21 cellular contexts compared by ENCODE assay signal in genomic region chrX:73206366-73206765, GRCh38. TPM values are rescaled to one million over a fixed set of nuclear protein-coding genes. Genes with fewer than 3 reads are reported as not detected.
A peak's percentile ranks its signal among the peaks of the same experiment; 100 is the strongest.
DNase-seq lines count a peak whose midpoint lies in the region; ATAC-seq, FAIRE-seq and TF ChIP-seq lines count a peak whose summit lies in the region.
"Had no signal": no experiment of that assay in that cellular context is flagged by ENCODE, and none has a peak within 500 bp of the region (broad histone marks: within the 10 kb centered on the region; RNA-seq: fewer than 3 reads in every experiment).

No MANE protein-coding gene starts in this region.

- in situ Hi-C loops in mammary epithelial cell (cut with MboI; ENCODE audit: low sequenced_read_pairs in 2 of 2): no loop called here

- H4K20me1 ChIP-seq in mammary epithelial cell (ENCODE audit: insufficient read depth, low read length): no peaks in the 10 kb centered on the region
- H4K20me1 ChIP-seq: BLaER1 had no signal

- no peak for TF ChIP-seq CTCF in mammary epithelial cell (conservative IDR thresholded peaks at IDR 0.05 in 1 of 2, IDR thresholded peaks at IDR 0.05 in 1 of 2; ENCODE audit: extremely low read depth in 1 of 2, insufficient read depth in 1 of 2, low read depth in 1 of 2, low read length in 2 of 2)
- no peak for TF ChIP-seq CTCF in breast epithelium (IDR thresholded peaks at IDR 0.05)
- TF ChIP-seq CTCF in pancreas (IDR thresholded peaks at IDR 0.05): no peak

- H3K4me2 ChIP-seq in mammary epithelial cell (ENCODE audit: insufficient read depth, low read depth, low read length): no peak overlapping the region
- H3K4me2 ChIP-seq: BLaER1 had no signal

- peak; percentile 43 for FAIRE-seq in colon (lab: Jason Lieb, UNC)
- peak; percentile 59 for FAIRE-seq in pancreas (lab: Jason Lieb, UNC)
- FAIRE-seq: A204.1, GM12878 had no signal

- H3K9me3 ChIP-seq in mammary epithelial cell (replicated peaks; ENCODE audit: insufficient read depth, low read length): no peaks in the 10 kb centered on the region
- peaks cover 0 to 11% of the 10 kb centered on the region in 2 donors for H3K9me3 ChIP-seq in breast epithelium
- no peaks in the 10 kb centered on the region for H3K9me3 ChIP-seq in pancreas

- H3K4me3 ChIP-seq in mammary epithelial cell (replicated peaks in 1 of 3; ENCODE audit: insufficient read depth in 1 of 3, low read depth in 2 of 3, low read length in 3 of 3): no peak overlapping the region
- no peak overlapping the region for H3K4me3 ChIP-seq in breast epithelium
- no peak overlapping the region for H3K4me3 ChIP-seq in pancreas
- H3K4me3 ChIP-seq: BLaER1, GM12878, GM23248 had no signal

- CTCF ChIA-PET in mammary epithelial cell (lab: Charles Lee; ENCODE audit: low non-redundant PET): no interaction called here

- intact Hi-C loops in mammary epithelial cell (cut with micrococcal nuclease) (no loop called here), breast epithelium (cut with DNase I; ENCODE audit: low total_unique reads) (no loop called here), pancreas (cut with DNase I) (no loop called here)

- H3K9ac ChIP-seq in mammary epithelial cell (ENCODE audit: insufficient read depth, low read length): no peak overlapping the region
- H3K9ac ChIP-seq: BLaER1, GM23248 had no signal

- 65% methylated on average over 2 of the region's 2 CpGs for WGBS in mammary epithelial cell (ENCODE audit: low coverage, missing lambda C conversion rate)
- 45 to 59% methylated on average over 2 of the region's 2 CpGs for WGBS in pancreas, 2 donors

- dilution Hi-C loops in mammary epithelial cell (cut with HindIII; ENCODE audit: low sequenced_read_pairs): no loop called here

- BruUV-seq in mammary epithelial cell (replicated peaks; lab: Mats Ljungman, UMichigan): no TSS peak

- no peak overlapping the region for H2AFZ ChIP-seq in mammary epithelial cell (ENCODE audit: low read depth, low read length)
- H2AFZ ChIP-seq: GM23248 had no signal

- DNase-seq in mammary epithelial cell: peak; percentile 1
- no peak for DNase-seq in breast epithelium (ENCODE audit: low spot score in 2 of 2)
- DNase-seq in pancreas: no peak
- DNase-seq in NCI-H1694 treated with DMSO at 0.1 percent for 48 hours (lab: John Stamatoyannopoulos, UW): no peak
- DNase-seq in epidermal melanocyte (ENCODE audit: insufficient read length, low spot score): no peak
- DNase-seq: CD4-positive, CD25-positive, alpha-beta regulatory T cell; CD8-positive, alpha-beta T cell; DMS 273 treated with DMSO at 0.1 percent for 48 hours; DMS79; EL; GDM1; GM23248; H7; HCEC 1CT had no signal

- H3K27me3 ChIP-seq in mammary epithelial cell (ENCODE audit: insufficient read depth, low read length): no peaks in the 10 kb centered on the region
- H3K27me3 ChIP-seq in breast epithelium: peaks cover 0 to 18% of the 10 kb centered on the region in 2 donors
- peaks cover 0 to 5% (median 0%) of the 10 kb centered on the region in 4 donors for H3K27me3 ChIP-seq in pancreas

- no peaks in the 10 kb centered on the region for H3K79me2 ChIP-seq in mammary epithelial cell (ENCODE audit: insufficient read depth, low read length)

- no peak for TF ChIP-seq POLR2A in breast epithelium (IDR thresholded peaks at IDR 0.05)

- H3K4me1 ChIP-seq in mammary epithelial cell (ENCODE audit: insufficient read depth, low read length) (no peaks in the 10 kb centered on the region), breast epithelium (no peaks in the 10 kb centered on the region), pancreas (no peaks in the 10 kb centered on the region)
- H3K4me1 ChIP-seq: BLaER1 had no signal

- H3K27ac ChIP-seq in mammary epithelial cell (ENCODE audit: insufficient read depth, low read depth, low read length): no peak overlapping the region
- no peak overlapping the region for H3K27ac ChIP-seq in breast epithelium
- H3K27ac ChIP-seq in pancreas: no peak overlapping the region
- H3K27ac ChIP-seq: 22Rv1, BLaER1, C4-2B, GM23248 had no signal

- H3K36me3 ChIP-seq in mammary epithelial cell (ENCODE audit: insufficient read depth, low read length) (no peaks in the 10 kb centered on the region), breast epithelium (no peaks in the 10 kb centered on the region), pancreas (no peaks in the 10 kb centered on the region)
- H3K36me3 ChIP-seq: BLaER1 had no signal

- ATAC-seq in pancreas: no peak
- ATAC-seq: CD8-positive, alpha-beta T cell; GM12878 had no signal

RNA-seq across cellular contexts. Expression of gene NAP1L2, which starts 8.3 kb away (rescaled TPM):
- total RNA-seq in mammary epithelial cell (1 to 10 TPM; 3.8 to 5.7 TPM), breast epithelium (1 to 10 TPM in 2 of 3 donors, under 1 TPM in 1; 0.48 to 5.3 (median 2.6) TPM), pancreas (1 to 10 TPM in 5 of 6 donors, under 1 TPM in 1; 0.79 to 2.8 (median 2.1) TPM)
- polyA plus RNA-seq in mammary epithelial cell (1.1 TPM), pancreas (1 to 10 TPM; 2.2 to 7.4 TPM)
- not detected for polyA minus RNA-seq in mammary epithelial cell
- total RNA-seq: GM23248 had no signal
- polyA plus RNA-seq: AG04450, GM23248 had no signal
